21 cellular contexts compared by ENCODE assay signal in the genomic region with DNA sequence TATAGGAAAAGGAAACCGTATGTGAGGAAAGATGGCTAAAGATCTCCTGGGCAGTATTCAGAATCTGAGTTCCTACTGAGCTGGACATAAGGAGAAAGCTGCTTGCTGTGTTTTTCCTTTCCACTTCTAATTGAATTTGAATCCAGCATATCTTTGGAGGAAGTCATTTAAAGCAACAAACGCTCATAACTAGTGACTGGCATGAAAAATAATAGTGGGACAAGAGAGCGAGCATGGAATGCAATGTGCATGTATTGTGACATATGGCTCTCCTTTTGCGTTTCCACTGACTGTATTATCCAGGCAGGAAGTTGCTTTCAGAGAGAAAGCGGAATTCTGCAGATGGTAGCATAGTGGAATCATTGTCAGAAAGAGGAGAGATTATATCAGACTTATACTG.
"Had no signal": no experiment of that assay in that cellular context is flagged by ENCODE, and none has a peak within 500 bp of the region (broad histone marks: within the 10 kb centered on the region; RNA-seq: fewer than 3 reads in every experiment).

No MANE protein-coding gene starts in this region.

- H3K27ac Mint-ChIP-seq: endodermal cell; naive thymus-derived CD8-positive, alpha-beta T cell; progenitor cell of endocrine pancreas; type B pancreatic cell had no signal

- ATAC-seq: heart right ventricle; left lobe of liver; mucosa of descending colon; naive thymus-derived CD8-positive, alpha-beta T cell; pancreas; right cardiac atrium had no signal

- H3K27ac ChIP-seq: coronary artery, heart right ventricle, pancreas, thyroid gland, uterus had no signal

- H3K27me3 ChIP-seq: pancreas, thyroid gland, uterus had no signal

- H3K36me3 Mint-ChIP-seq: naive thymus-derived CD8-positive, alpha-beta T cell; type B pancreatic cell had no signal

- DNase-seq: effector CD4-positive, alpha-beta T cell; endodermal cell; heart right ventricle; hypothalamus; kidney glomerular epithelial cell; mucosa of descending colon; naive thymus-derived CD8-positive, alpha-beta T cell; nucleus accumbens; pancreas; right cardiac atrium; small intestine; stimulated activated CD4-positive, alpha-beta T cell treated with anti-CD3 and anti-CD28 coated beads, Interleukin-12 subunit alpha, Interleukin-12 subunit beta, amount 100 ng/mL, for 4 hours; stimulated activated CD4-positive, alpha-beta T cell treated with anti-CD3 and anti-CD28 coated beads, Interleukin-2, amount 100 ng/mL, for 48 hours; stimulated activated naive CD4-positive, alpha-beta T cell treated with Interleukin-2 at 50 U/mL for 16 hours; thyroid gland; uterus had no signal

- H3K4me1 ChIP-seq: heart right ventricle, thyroid gland, uterus had no signal

- H3K9me3 ChIP-seq: mucosa of descending colon, pancreas, thyroid gland, uterus had no signal

- H3K4me3 Mint-ChIP-seq: endodermal cell; naive thymus-derived CD8-positive, alpha-beta T cell; neural crest cell; type B pancreatic cell had no signal

- H3K4me1 Mint-ChIP-seq: endodermal cell; naive thymus-derived CD8-positive, alpha-beta T cell had no signal

- H3K4me3 ChIP-seq: coronary artery, heart right ventricle, mucosa of descending colon, pancreas, thyroid gland, uterus had no signal

- H3K36me3 ChIP-seq: heart right ventricle, pancreas, thyroid gland, uterus had no signal

- H3K9me3 Mint-ChIP-seq: endodermal cell; naive thymus-derived CD8-positive, alpha-beta T cell; neural crest cell; type B pancreatic cell had no signal
